ENCODE assay signal across 10 cellular contexts in the genomic region with DNA sequence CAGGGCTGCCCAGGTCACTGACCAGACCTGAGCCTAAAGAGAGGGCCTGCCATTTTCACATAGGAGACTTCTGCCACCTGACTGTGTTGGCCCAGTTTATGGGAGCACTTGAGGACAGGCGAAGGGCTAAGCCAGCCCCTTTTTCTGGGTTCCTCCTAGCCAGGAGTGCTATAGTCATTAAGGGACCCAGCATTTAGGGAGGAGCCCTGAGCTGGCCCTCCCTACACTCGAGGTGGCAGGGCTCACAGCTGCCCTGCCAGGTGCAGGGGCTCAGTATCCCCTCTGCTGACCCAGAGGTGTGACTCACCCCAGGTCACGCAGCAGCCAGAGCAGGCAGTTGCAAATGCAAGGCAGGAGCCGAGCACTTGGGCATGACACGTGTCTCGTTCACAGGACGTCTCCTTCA.
DNase-seq lines count a peak whose midpoint lies in the region; ATAC-seq and TF ChIP-seq lines count a peak whose summit lies in the region.
"Had no signal": no experiment of that assay in that cellular context is flagged by ENCODE, and none has a peak within 500 bp of the region (broad histone marks: within the 10 kb centered on the region; RNA-seq: fewer than 3 reads in every experiment).

No MANE protein-coding gene starts in this region.

- no TSS peak for BruUV-seq in PC-3 (replicated peaks; lab: Mats Ljungman, UMichigan)

- H2AFZ ChIP-seq in PC-3 (ENCODE audit: low read length), result no peak overlapping the region

- ATAC-seq in PC-3, result no peak
- no peak for ATAC-seq in omental fat pad (ENCODE audit: low FRiP score)

- TF ChIP-seq CTCF in ascending aorta (IDR thresholded peaks at IDR 0.05) (no peak), PC-3 (conservative IDR thresholded peaks at IDR 0.05; ENCODE audit: low read depth, low read length) (no peak), omental fat pad (IDR thresholded peaks at IDR 0.05) (no peak)

- H3K36me3 ChIP-seq in ascending aorta (peaks cover 0 to 26% of the 10 kb centered on the region in 2 donors), PC-3 (ENCODE audit: low read depth, low read length) (no peaks in the 10 kb centered on the region)

- no peaks in the 10 kb centered on the region for H3K79me2 ChIP-seq in PC-3 (ENCODE audit: low read length)

- CTCF ChIA-PET in PC-3 (lab: Charles Lee), result no interaction called here

- H3K4me2 ChIP-seq in PC-3 (ENCODE audit: low read length), result no peak overlapping the region

- no peaks in the 10 kb centered on the region for H3K9me2 ChIP-seq in PC-3 (replicated peaks; ENCODE audit: low read length)

- DNase-seq in DMS53 (lab: John Stamatoyannopoulos, UW), result peak; percentile 90
- DNase-seq in ascending aorta (ENCODE audit: low spot score in 2 of 2), result no peak
- peak; percentile 89 for DNase-seq in islet precursor cell
- DNase-seq in renal cortical epithelial cell (ENCODE audit: low read depth), result peak; percentile 58
- DNase-seq in stimulated activated CD8-positive, alpha-beta memory T cell treated with anti-CD3 and anti-CD28 coated beads, Interleukin-4, amount 100 ng/mL, for 48 hours, result no peak
- no peak for DNase-seq in PC-3
- DNase-seq in NCI-H128 (lab: John Stamatoyannopoulos, UW; ENCODE audit: unreplicated experiment), result no peak
- DNase-seq in omental fat pad (ENCODE audit: low spot score), result no peak
- DNase-seq: MV-4-11 had no signal

- H4K20me1 ChIP-seq in PC-3 (ENCODE audit: low read length), result no peaks in the 10 kb centered on the region

- intact Hi-C loops in ascending aorta (cut with DNase I) (loop anchor here (5.0 kb wide), 2 partner anchors 34 to 59 kb away; no protein-coding TSS in a partner anchor), PC-3 (cut with micrococcal nuclease) (no loop called here)

- no peak overlapping the region for H3K9ac ChIP-seq in PC-3 (ENCODE audit: low read length)

- H3F3A ChIP-seq in PC-3 (ENCODE audit: low read length, unreplicated experiment), result no peaks in the 10 kb centered on the region

- no peaks in the 10 kb centered on the region for H3K9me3 ChIP-seq in ascending aorta
- H3K9me3 ChIP-seq in PC-3 (ENCODE audit: low read length), result no peaks in the 10 kb centered on the region

- H3K27me3 ChIP-seq in ascending aorta, result no peaks in the 10 kb centered on the region
- no peaks in the 10 kb centered on the region for H3K27me3 ChIP-seq in PC-3 (ENCODE audit: low read length)

- H3K4me3 ChIP-seq in ascending aorta (peak overlapping the region in 1 of 2 donors; percentile 64), PC-3 (ENCODE audit: low read length) (no peak overlapping the region)

- H3K4me1 ChIP-seq in ascending aorta (peaks cover 13 to 49% of the 10 kb centered on the region in 2 donors), PC-3 (ENCODE audit: insufficient read depth, low read length) (peaks cover 12% of the 10 kb centered on the region)

- POLR2A ChIA-PET in PC-3 (lab: Charles Lee; ENCODE audit: unreplicated experiment), result no interaction called here

- peak overlapping the region; percentile 90 to 93 for H3K27ac ChIP-seq in ascending aorta
- H3K27ac ChIP-seq in PC-3 (ENCODE audit: low read length), result no peak overlapping the region
- H3K27ac ChIP-seq: HL-60 had no signal

Comparison
In these comparisons a context has a peak if more than half of its experiments do, and no peak if none do; other contexts are left out.
1. DNase-seq: peak in DMS53 (single experiment), islet precursor cell (single experiment) and renal cortical epithelial cell (single experiment); none in ascending aorta (0 of 2), stimulated activated CD8-positive, alpha-beta memory T cell treated with anti-CD3 and anti-CD28 coated beads, Interleukin-4, amount 100 ng/mL, for 48 hours (single experiment), PC-3 (single experiment), NCI-H128 (single experiment) and omental fat pad (single experiment).